15 cellular contexts compared by ENCODE assay signal in genomic region chr9:98978231-98978681, GRCh38. TPM values are rescaled to one million over a fixed set of nuclear protein-coding genes. Genes with fewer than 3 reads are reported as not detected.
DNase-seq lines count a peak whose midpoint lies in the region; ATAC-seq and TF ChIP-seq lines count a peak whose summit lies in the region.
"Had no signal": no experiment of that assay in that cellular context is flagged by ENCODE, and none has a peak within 500 bp of the region (broad histone marks: within the 10 kb centered on the region; RNA-seq: fewer than 3 reads in every experiment).

No MANE protein-coding gene starts in this region.

- TF ChIP-seq RAD21 in neural cell (conservative IDR thresholded peaks at IDR 0.05), result no peak

- 27 to 30% methylated on average over 5 of the region's 5 CpGs for WGBS in heart right ventricle, 2 donors
- 25 to 26% methylated on average over 3 to 5 of the region's 5 CpGs for WGBS in esophagus squamous epithelium, 2 donors
- WGBS in aorta, 2 donors, result 36 to 41% methylated on average over 5 of the region's 5 CpGs

- H2AFZ ChIP-seq in neural cell (ENCODE audit: low read depth, low read length) (peak overlapping the region; percentile 3), PC-9 (no peak overlapping the region)

- CTCF ChIA-PET in PC-9 (lab: Charles Lee), result interaction anchor here (0.6 kb wide), 1 partner anchor 172 kb away, joined by 3 read pairs; no protein-coding TSS in a partner anchor

- peak overlapping the region; percentile 55 to 92 (median 73) for H3K27ac ChIP-seq in heart right ventricle
- H3K27ac ChIP-seq in esophagus squamous epithelium, result peak overlapping the region in 3 of 4 donors; percentile 40 to 76 (median 61)
- H3K27ac ChIP-seq in neural cell (ENCODE audit: low read length), result peak overlapping the region; percentile 48
- no peak overlapping the region for H3K27ac ChIP-seq in aorta (ENCODE audit: low read depth in 1 of 2, low read length in 2 of 2)
- no peak overlapping the region for H3K27ac ChIP-seq in PC-9

- DNase-seq in heart right ventricle (peak in 1 of 2 donors; percentile 49), left cardiac atrium (no peak), esophagus squamous epithelium (lab: John Stamatoyannopoulos, UW) (no peak), aorta (no peak), PC-9 (no peak), T-helper 1 cell (no peak), NCI-H1436 treated with DMSO at 0.1 percent for 48 hours (lab: John Stamatoyannopoulos, UW) (no peak)
- DNase-seq: activated naive CD8-positive, alpha-beta T cell treated with anti-CD3 and anti-CD28 coated beads, Interleukin-2, amount 10 ng/mL, durations not matched to agents 7 days and 5 days; DMS153; islet precursor cell; KG1; naive thymus-derived CD4-positive, alpha-beta T cell; NCI-H187 treated with DMSO at 0.1 percent for 48 hours had no signal

- no peak overlapping the region for H3K4me3 ChIP-seq in heart right ventricle
- H3K4me3 ChIP-seq in esophagus squamous epithelium, result no peak overlapping the region
- H3K4me3 ChIP-seq in neural cell (ENCODE audit: low read length), result no peak overlapping the region
- H3K4me3 ChIP-seq in aorta (ENCODE audit: low read length in 2 of 2), result no peak overlapping the region
- no peak overlapping the region for H3K4me3 ChIP-seq in PC-9
- H3K4me3 ChIP-seq: dorsolateral prefrontal cortex had no signal

- TF ChIP-seq CTCF in heart right ventricle (IDR thresholded peaks at IDR 0.05) (no peak), esophagus squamous epithelium (IDR thresholded peaks at IDR 0.05) (no peak), neural cell (IDR thresholded peaks at IDR 0.05; ENCODE audit: poor library complexity, severe bottlenecking) (no peak), PC-9 (conservative IDR thresholded peaks at IDR 0.05) (no peak)

- POLR2A ChIA-PET in PC-9 (lab: Charles Lee; ENCODE audit: unreplicated experiment), result no interaction called here

- H3K4me1 ChIP-seq in heart right ventricle (peaks cover 22 to 92% (median 56%) of the 10 kb centered on the region in 9 donors), esophagus squamous epithelium (peaks cover 0 to 47% (median 22%) of the 10 kb centered on the region in 3 donors), aorta (ENCODE audit: control insufficient read depth in 1 of 2, insufficient read depth in 2 of 2, low read length in 2 of 2) (no peaks in the 10 kb centered on the region), PC-9 (replicated peaks; ENCODE audit: insufficient read depth) (0 out of 2 replicates have a peak, but pooled peaks cover 3% of the 10 kb centered on the region)

- H3K4me2 ChIP-seq in neural cell (ENCODE audit: low read length), result no peak overlapping the region
- H3K4me2 ChIP-seq in PC-9, result no peak overlapping the region

- no peak for TF ChIP-seq EP300 in neural cell (conservative IDR thresholded peaks at IDR 0.05; ENCODE audit: poor library complexity, severe bottlenecking)

- no peak overlapping the region for H3K9ac ChIP-seq in neural cell (ENCODE audit: low read length)

- H3K36me3 ChIP-seq in heart right ventricle, result no peaks in the 10 kb centered on the region
- no peaks in the 10 kb centered on the region for H3K36me3 ChIP-seq in esophagus squamous epithelium
- no peaks in the 10 kb centered on the region for H3K36me3 ChIP-seq in neural cell (ENCODE audit: insufficient read depth, low read length)
- no peaks in the 10 kb centered on the region for H3K36me3 ChIP-seq in aorta (ENCODE audit: control insufficient read depth in 1 of 2, insufficient read depth in 2 of 2, low read length in 1 of 2)
- no peaks in the 10 kb centered on the region for H3K36me3 ChIP-seq in PC-9 (ENCODE audit: low read depth)

- TF ChIP-seq POLR2A in esophagus squamous epithelium (IDR thresholded peaks at IDR 0.05), result no peak

- no peaks in the 10 kb centered on the region for H3K79me2 ChIP-seq in neural cell (replicated peaks; ENCODE audit: insufficient read depth, low read length)
- H3K79me2 ChIP-seq in PC-9 (ENCODE audit: low read depth), result no peaks in the 10 kb centered on the region

- H3K9me3 ChIP-seq in heart right ventricle (no peaks in the 10 kb centered on the region), esophagus squamous epithelium (no peaks in the 10 kb centered on the region), neural cell (ENCODE audit: low read length) (no peaks in the 10 kb centered on the region), aorta (ENCODE audit: control insufficient read depth, low read length) (no peaks in the 10 kb centered on the region), PC-9 (ENCODE audit: insufficient read depth, low read depth) (no peaks in the 10 kb centered on the region)

- H3K9me2 ChIP-seq in neural cell (ENCODE audit: insufficient read depth, low read length) (no peaks in the 10 kb centered on the region), PC-9 (ENCODE audit: insufficient read depth) (no peaks in the 10 kb centered on the region)

- H3K27me3 ChIP-seq in heart right ventricle (peaks cover 0 to 15% (median 0%) of the 10 kb centered on the region in 7 donors), esophagus squamous epithelium (peaks cover 0 to 13% (median 0%) of the 10 kb centered on the region in 4 donors), neural cell (ENCODE audit: insufficient read depth, low read depth, low read length) (no peaks in the 10 kb centered on the region), aorta (ENCODE audit: control insufficient read depth in 1 of 2, insufficient read depth in 2 of 2, low read length in 1 of 2) (no peaks in the 10 kb centered on the region), PC-9 (ENCODE audit: insufficient read depth, low read depth) (no peaks in the 10 kb centered on the region)

- ATAC-seq in heart right ventricle, result peak in 1 of 8 donors; percentile 1
- ATAC-seq in left cardiac atrium, result no peak
- ATAC-seq in aorta (ENCODE audit: low FRiP score), result peak; percentile 10
- ATAC-seq: naive thymus-derived CD4-positive, alpha-beta T cell had no signal

- H3F3A ChIP-seq in neural cell (ENCODE audit: insufficient read depth, low read length, poor library complexity, severe bottlenecking) (no peaks in the 10 kb centered on the region), PC-9 (ENCODE audit: insufficient read depth, low read depth) (no peaks in the 10 kb centered on the region)

- intact Hi-C loops in heart right ventricle (cut with DNase I), result loop anchor here in 4 of 10 donors (5.0 kb wide), 2 partner anchors 36 to 116 kb away; partner anchors contain the start of gene COL15A1 (in 2 of the 4)
- intact Hi-C loops in left cardiac atrium (cut with DNase I), result no loop called here
- intact Hi-C loops in esophagus squamous epithelium (cut with DNase I), result no loop called here
- intact Hi-C loops in aorta (cut with DNase I), result loop anchor here in 1 of 2 donors (10.0 kb wide), 2 partner anchors 927 to 1447 kb away; partner anchors contain the start of genes MSANTD3 and STX17
- intact Hi-C loops in PC-9 (cut with micrococcal nuclease; ENCODE audit: unreplicated experiment), result loop anchor here (5.0 kb wide), 1 partner anchor 106 kb away; no protein-coding TSS in a partner anchor

- no TSS peak for BruUV-seq in PC-9 (replicated peaks; lab: Mats Ljungman, UMichigan)

- no peaks in the 10 kb centered on the region for H4K20me1 ChIP-seq in neural cell (ENCODE audit: insufficient read depth)
- no peaks in the 10 kb centered on the region for H4K20me1 ChIP-seq in PC-9 (ENCODE audit: insufficient read depth)

TF ChIP-seq in neural cell, 6 proteins besides CTCF, POLR2A, EP300 and RAD21:
- TF ChIP-seq SMC3 (conservative IDR thresholded peaks at IDR 0.05; ENCODE audit: poor library complexity) (no peak), POLR2AphosphoS5 (IDR thresholded peaks at IDR 0.05) (no peak), REST (IDR thresholded peaks at IDR 0.05; ENCODE audit: borderline replicate concordance) (peak; percentile 96)

RNA-seq across cellular contexts. Expression of gene COL15A1, which starts 34.5 kb away (rescaled TPM):
- total RNA-seq in heart right ventricle, result 10 to 100 TPM; 31.0 to 64.8 (median 52.9) TPM
- polyA plus RNA-seq in heart right ventricle, result 10 to 100 TPM; 25.6 to 27.0 TPM
- 10 to 100 TPM; 73.3 to 75.0 TPM for total RNA-seq in left cardiac atrium
- total RNA-seq in esophagus squamous epithelium, result 10 to 100 TPM in 2 of 4 donors, 1 to 10 TPM in 2; 3.4 to 33.2 (median 9.7) TPM
- 2.8 and 3.4 TPM in 2 replicates for polyA plus RNA-seq in neural cell
- polyA minus RNA-seq in neural cell, result 4.9 and 5.0 TPM in 2 replicates
- total RNA-seq in aorta, result 100 to 1,000 TPM in 1 of 2 donors, 10 to 100 TPM in 1; 53.3 to 126 TPM
- 10 to 100 TPM in 1 of 2 donors, 1 to 10 TPM in 1; 6.3 to 19.6 TPM for polyA plus RNA-seq in aorta
- not detected in 2 replicates for total RNA-seq in PC-9 (2021)
- polyA plus RNA-seq: naive thymus-derived CD4-positive, alpha-beta T cell had no signal

Comparison
In these comparisons a context has a peak if more than half of its experiments do, and no peak if none do; other contexts are left out.
1. H3K27ac ChIP-seq: peak in heart right ventricle (10 of 10), esophagus squamous epithelium (3 of 4) and neural cell (single experiment); none in aorta (0 of 2) and PC-9 (single experiment).